Comparison of ENCODE assay signal across 16 cellular contexts in genomic region chr14:55650992-55651391, GRCh38.
DNase-seq lines count a peak whose midpoint lies in the region; ATAC-seq and TF ChIP-seq lines count a peak whose summit lies in the region.
"Had no signal": no experiment of that assay in that cellular context is flagged by ENCODE, and none has a peak within 500 bp of the region (broad histone marks: within the 10 kb centered on the region; RNA-seq: fewer than 3 reads in every experiment).

No MANE protein-coding gene starts in this region.

- no peaks in the 10 kb centered on the region for H3K79me2 ChIP-seq in SK-N-SH (ENCODE audit: insufficient read depth)

- H3K27me3 Mint-ChIP-seq in activated naive CD4-positive, alpha-beta T cell treated with anti-CD3 and anti-CD28 coated beads, Interleukin-2, amount 50 U/mL, for 24 hours = no peaks in the 10 kb centered on the region
- no peaks in the 10 kb centered on the region for H3K27me3 Mint-ChIP-seq in activated T-helper 2 cell treated with anti-CD3 and anti-CD28 coated beads, Interferon-gamma antibody, Interleukin-2, Interleukin-4, amounts not matched to agents 10 μg/mL and 5 μg/mL and 100 μg/mL, durations not matched to agents 14 hours and 24 hours and 36 hours (ENCODE audit: low read depth)
- no peaks in the 10 kb centered on the region for H3K27me3 Mint-ChIP-seq in mesothelial cell of epicardium (ENCODE audit: low read depth)
- H3K27me3 Mint-ChIP-seq: CD8-positive, alpha-beta memory T cell had no signal

- no peaks in the 10 kb centered on the region for H3K27me3 ChIP-seq in SK-N-SH (ENCODE audit: insufficient read depth)

- H3K9ac ChIP-seq in SK-N-SH = no peak overlapping the region

- POLR2A ChIA-PET in SK-N-SH (lab: Yijun Ruan, JAX) = no interaction called here

- no peaks in the 10 kb centered on the region for H4K20me1 ChIP-seq in SK-N-SH (ENCODE audit: insufficient read depth)

- peaks cover 8% of the 10 kb centered on the region for H3K4me1 Mint-ChIP-seq in activated naive CD4-positive, alpha-beta T cell treated with anti-CD3 and anti-CD28 coated beads, Interleukin-2, amount 50 U/mL, for 24 hours
- peaks cover 19% of the 10 kb centered on the region for H3K4me1 Mint-ChIP-seq in activated T-helper 2 cell treated with anti-CD3 and anti-CD28 coated beads, Interferon-gamma antibody, Interleukin-2, Interleukin-4, amounts not matched to agents 10 μg/mL and 5 μg/mL and 100 μg/mL, durations not matched to agents 14 hours and 24 hours and 36 hours (ENCODE audit: low read depth)
- peaks cover 8% of the 10 kb centered on the region for H3K4me1 Mint-ChIP-seq in mesothelial cell of epicardium
- H3K4me1 Mint-ChIP-seq: CD14-positive monocyte had no signal

- WGBS in SK-N-SH (ENCODE audit: low lambda C conversion rate) = 90% methylated on average over 1 of the region's 1 CpG

- no peak overlapping the region for H3K4me2 ChIP-seq in SK-N-SH

- TF ChIP-seq RAD21 in SK-N-SH (IDR thresholded peaks at IDR 0.05; ENCODE audit: low read length) = no peak

- H2AFZ ChIP-seq in SK-N-SH (ENCODE audit: low read depth) = no peak overlapping the region

- intact Hi-C loops in activated T-helper 2 cell treated with anti-CD3 and anti-CD28 coated beads, Interferon-gamma antibody, Interleukin-2, Interleukin-4, amounts not matched to agents 10 μg/mL and 5 μg/mL and 100 μg/mL, durations not matched to agents 14 hours and 24 hours and 36 hours (cut with micrococcal nuclease) = loop anchor here (5.0 kb wide), 1 partner anchor 189 kb away; no protein-coding TSS in a partner anchor

- H3F3A ChIP-seq in SK-N-SH (replicated peaks; ENCODE audit: insufficient read depth) = peaks cover 9% of the 10 kb centered on the region

- TF ChIP-seq CTCF in mesothelial cell of epicardium (IDR thresholded peaks at IDR 0.05; ENCODE audit: unreplicated experiment) (no peak), SK-N-SH (IDR thresholded peaks at IDR 0.05) (no peak)

- H3K27ac ChIP-seq in SK-N-SH (ENCODE audit: low read depth in 2 of 2, low read length in 1 of 2) = no peak overlapping the region
- H3K27ac ChIP-seq: 22Rv1 had no signal

- peaks cover 77 to 82% of the 10 kb centered on the region in 2 experiments for H3K36me3 ChIP-seq in SK-N-SH (replicated peaks in 1 of 2; ENCODE audit: control insufficient read depth in 1 of 2, insufficient read depth in 2 of 2, low read length in 1 of 2)

- peak overlapping the region; percentile 66 for H3K27ac Mint-ChIP-seq in activated naive CD4-positive, alpha-beta T cell treated with anti-CD3 and anti-CD28 coated beads, Interleukin-2, amount 50 U/mL, for 24 hours
- H3K27ac Mint-ChIP-seq in activated T-helper 2 cell treated with anti-CD3 and anti-CD28 coated beads, Interferon-gamma antibody, Interleukin-2, Interleukin-4, amounts not matched to agents 10 μg/mL and 5 μg/mL and 100 μg/mL, durations not matched to agents 14 hours and 24 hours and 36 hours = peak overlapping the region; percentile 47
- no peak overlapping the region for H3K27ac Mint-ChIP-seq in mesothelial cell of epicardium
- H3K27ac Mint-ChIP-seq: HFFc6 had no signal

- peaks cover 38% of the 10 kb centered on the region for H3K36me3 Mint-ChIP-seq in activated naive CD4-positive, alpha-beta T cell treated with anti-CD3 and anti-CD28 coated beads, Interleukin-2, amount 50 U/mL, for 24 hours
- peaks cover 61% of the 10 kb centered on the region for H3K36me3 Mint-ChIP-seq in activated T-helper 2 cell treated with anti-CD3 and anti-CD28 coated beads, Interferon-gamma antibody, Interleukin-2, Interleukin-4, amounts not matched to agents 10 μg/mL and 5 μg/mL and 100 μg/mL, durations not matched to agents 14 hours and 24 hours and 36 hours (ENCODE audit: low read depth)
- peaks cover 46% of the 10 kb centered on the region for H3K36me3 Mint-ChIP-seq in mesothelial cell of epicardium

- H3K9me2 ChIP-seq in SK-N-SH = no peaks in the 10 kb centered on the region

- no peak overlapping the region for H3K4me3 ChIP-seq in SK-N-SH (ENCODE audit: low read depth in 2 of 2, low read length in 1 of 2)

- TF ChIP-seq EP300 in SK-N-SH (IDR thresholded peaks at IDR 0.05; ENCODE audit: borderline replicate concordance in 1 of 2, low read depth in 1 of 2, low read length in 1 of 2) = no peak

- CTCF ChIA-PET in SK-N-SH (lab: Yijun Ruan, JAX) = interaction anchor here (1.0 to 3.5 kb wide), 2 partner anchors 9 to 205 kb away, joined by 3 to 14 read pairs; no protein-coding TSS in a partner anchor

- no peak overlapping the region for H3K4me3 Mint-ChIP-seq in activated naive CD4-positive, alpha-beta T cell treated with anti-CD3 and anti-CD28 coated beads, Interleukin-2, amount 50 U/mL, for 24 hours
- H3K4me3 Mint-ChIP-seq in activated T-helper 2 cell treated with anti-CD3 and anti-CD28 coated beads, Interferon-gamma antibody, Interleukin-2, Interleukin-4, amounts not matched to agents 10 μg/mL and 5 μg/mL and 100 μg/mL, durations not matched to agents 14 hours and 24 hours and 36 hours (ENCODE audit: low read depth) = no peak overlapping the region
- H3K4me3 Mint-ChIP-seq in mesothelial cell of epicardium = no peak overlapping the region
- H3K4me3 Mint-ChIP-seq: CD14-positive monocyte; CD8-positive, alpha-beta memory T cell; HFFc6 had no signal

- peak; percentile 63 to 79 for ATAC-seq in activated CD4-positive, CD25-positive, alpha-beta regulatory T cell treated with anti-CD3 and anti-CD28 coated beads, Interleukin-2, amount 50 U/mL, for 24 hours
- ATAC-seq: HepG2 had no signal

- DNase-seq in activated CD4-positive, CD25-positive, alpha-beta regulatory T cell treated with anti-CD3 and anti-CD28 coated beads, Interleukin-2, amount 50 U/mL, for 72 hours = no peak
- DNase-seq in activated naive CD4-positive, alpha-beta T cell (lab: John Stamatoyannopoulos, UW) = no peak
- DNase-seq in activated T-helper 2 cell treated with anti-CD3 and anti-CD28 coated beads, Interferon-gamma antibody, Interleukin-2, Interleukin-4, amounts not matched to agents 10 μg/mL and 5 μg/mL and 100 μg/mL, durations not matched to agents 14 hours and 24 hours and 36 hours (ENCODE audit: low spot score) = no peak
- DNase-seq in mesothelial cell of epicardium (ENCODE audit: low spot score in 2 of 2, unreplicated experiment in 2 of 2) = no peak
- no peak for DNase-seq in SK-N-SH
- DNase-seq: Caco-2; CD8-positive, alpha-beta memory T cell; DND-41; GDM1; HCEC 1CT; HFFc6 had no signal

- no peaks in the 10 kb centered on the region for H3K4me1 ChIP-seq in SK-N-SH (ENCODE audit: control insufficient read depth in 1 of 2, insufficient read depth in 2 of 2, low read depth in 1 of 2, low read length in 1 of 2)

- H3K9me3 Mint-ChIP-seq in activated naive CD4-positive, alpha-beta T cell treated with anti-CD3 and anti-CD28 coated beads, Interleukin-2, amount 50 U/mL, for 24 hours = no peaks in the 10 kb centered on the region
- no peaks in the 10 kb centered on the region for H3K9me3 Mint-ChIP-seq in activated T-helper 2 cell treated with anti-CD3 and anti-CD28 coated beads, Interferon-gamma antibody, Interleukin-2, Interleukin-4, amounts not matched to agents 10 μg/mL and 5 μg/mL and 100 μg/mL, durations not matched to agents 14 hours and 24 hours and 36 hours
- H3K9me3 Mint-ChIP-seq in mesothelial cell of epicardium = no peaks in the 10 kb centered on the region
- H3K9me3 Mint-ChIP-seq: CD14-positive monocyte; CD8-positive, alpha-beta memory T cell; HFFc6 had no signal

- no peaks in the 10 kb centered on the region for H3K9me3 ChIP-seq in SK-N-SH
- H3K9me3 ChIP-seq: Caco-2 had no signal

TF ChIP-seq in SK-N-SH, 30 proteins besides CTCF, POLR2A, EP300 and RAD21:
- TF ChIP-seq MXI1 (IDR thresholded peaks at IDR 0.05; ENCODE audit: low read depth, low read length) = no peak
- TF ChIP-seq MEF2A (IDR thresholded peaks at IDR 0.05; ENCODE audit: borderline replicate concordance, low read depth) = no peak
- TF ChIP-seq RCOR1 (IDR thresholded peaks at IDR 0.05; ENCODE audit: low read length) = no peak
- no peak for TF ChIP-seq GABPA (IDR thresholded peaks at IDR 0.05; ENCODE audit: low read depth)
- TF ChIP-seq IRF3 (IDR thresholded peaks at IDR 0.05; ENCODE audit: low read depth, low read length) = no peak
- TF ChIP-seq FOSL2 (IDR thresholded peaks at IDR 0.05; ENCODE audit: borderline replicate concordance, low read depth) = no peak
- no peak for TF ChIP-seq EZH2phosphoT487 (IDR thresholded peaks at IDR 0.05; ENCODE audit: borderline replicate concordance, low read depth)
- TF ChIP-seq SIN3A (IDR thresholded peaks at IDR 0.05; ENCODE audit: borderline replicate concordance, low read depth, low read length) = no peak
- no peak for TF ChIP-seq TCF12 (IDR thresholded peaks at IDR 0.05)
- TF ChIP-seq RFX5 (IDR thresholded peaks at IDR 0.05; ENCODE audit: low read length) = no peak
- no peak for TF ChIP-seq GATA2 (CRISPR knock-in tag; IDR thresholded peaks at IDR 0.05)
